In the genomic region with DNA sequence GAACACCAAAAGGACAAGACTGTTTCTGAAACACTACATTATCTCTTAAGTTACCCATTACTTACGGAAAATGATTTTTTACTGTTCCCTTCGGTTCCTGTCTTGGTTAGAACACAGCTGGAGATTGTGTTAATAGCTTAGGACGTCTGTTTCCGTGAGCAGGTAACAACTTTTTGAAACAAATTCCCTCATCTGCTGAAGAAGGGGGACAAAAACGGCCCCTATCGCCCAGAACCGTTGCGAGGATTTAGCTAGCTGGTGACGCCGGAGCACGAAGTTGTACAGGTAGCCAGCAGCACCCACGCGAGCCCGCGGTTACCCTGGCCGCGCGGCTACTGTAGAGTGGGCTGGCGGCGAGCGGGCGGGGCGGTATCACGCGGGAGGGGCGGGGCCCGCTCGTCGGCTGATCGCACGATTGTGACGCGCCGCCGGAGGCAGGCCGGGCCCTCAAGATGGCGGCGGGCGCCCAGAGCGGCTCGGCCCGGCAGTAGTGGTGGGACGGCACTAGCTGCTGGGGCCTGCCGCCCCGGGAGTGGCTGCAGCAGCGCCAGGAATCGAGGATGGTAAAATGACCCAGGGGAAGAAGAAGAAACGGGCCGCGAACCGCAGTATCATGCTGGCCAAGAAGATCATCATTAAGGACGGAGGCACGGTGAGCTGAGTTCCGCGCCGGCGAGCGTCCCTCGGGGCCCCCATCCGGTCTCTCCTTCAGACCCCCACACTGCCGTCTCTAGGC, we compare ENCODE assay signal across 1 cellular context.
TF ChIP-seq lines count a peak whose summit lies in the region.

No MANE protein-coding gene starts in this region.

TF ChIP-seq in GM12878, 131 proteins besides CTCF, POLR2A, EP300 and RAD21 (continued from another document):
- TF ChIP-seq CREM (IDR thresholded peaks at IDR 0.05; ENCODE audit: low read depth) = peak; percentile 72
- TF ChIP-seq RUNX3 (IDR thresholded peaks at IDR 0.05; ENCODE audit: low read length) = peak; percentile 82
- peak; percentile 73; the same call in 1 of the 2 replicates for TF ChIP-seq SREBF1 (IDR thresholded peaks at IDR 0.05; ENCODE audit: low read length)
- 0 out of 2 replicates have a peak, but pooled peaks have one; percentile 25 for TF ChIP-seq DPF2 (IDR thresholded peaks at IDR 0.05)
- peak; percentile 32 for TF ChIP-seq MEF2B (IDR thresholded peaks at IDR 0.05; ENCODE audit: partially characterized antibody, poor library complexity, severe bottlenecking)
- TF ChIP-seq KDM1A (IDR thresholded peaks at IDR 0.05; ENCODE audit: borderline replicate concordance) = no peak
- TF ChIP-seq CHD1 (IDR thresholded peaks at IDR 0.05; ENCODE audit: low read depth, low read length) = 0 out of 2 replicates have a peak, but pooled peaks have one; percentile 36
- no peak for TF ChIP-seq NR2C1 (IDR thresholded peaks at IDR 0.05)
